In genomic region chr16:85521737-85522042, GRCh38 we compare ENCODE assay signal across 20 cellular contexts.
A peak's percentile ranks its signal among the peaks of the same experiment; 100 is the strongest.
DNase-seq lines count a peak whose midpoint lies in the region; ATAC-seq and TF ChIP-seq lines count a peak whose summit lies in the region.
"Had no signal": no experiment of that assay in that cellular context is flagged by ENCODE, and none has a peak within 500 bp of the region (broad histone marks: within the 10 kb centered on the region; RNA-seq: fewer than 3 reads in every experiment).

No MANE protein-coding gene starts in this region.

- no TSS peak for BruUV-seq in Caco-2 (replicated peaks; lab: Mats Ljungman, UMichigan)

- peaks cover 69% of the 10 kb centered on the region for H3K4me1 ChIP-seq in Caco-2
- peaks cover 62% of the 10 kb centered on the region for H3K4me1 ChIP-seq in body of pancreas
- H3K4me1 ChIP-seq: SJSA1 had no signal

- intact Hi-C loops in Caco-2 (cut with micrococcal nuclease; ENCODE audit: unreplicated experiment) = loop anchor here (1.0 to 2.0 kb wide), 3 partner anchors 32 to 89 kb away; no protein-coding TSS in a partner anchor
- intact Hi-C loops in body of pancreas (cut with DNase I) = no loop called here

- H3K4me3 Mint-ChIP-seq in Caco-2 (ENCODE audit: unreplicated experiment) = peak overlapping the region; percentile 57
- H3K4me3 Mint-ChIP-seq in activated naive CD4-positive, alpha-beta T cell treated with anti-CD3 and anti-CD28 coated beads, Interleukin-2, amount 10 ng/mL, durations not matched to agents 7 days and 5 days = no peak overlapping the region
- H3K4me3 Mint-ChIP-seq: activated B cell treated with CpG ODN at 0.5 μM for 24 hours; activated CD8-positive, alpha-beta T cell treated with anti-CD3 and anti-CD28 coated beads for 36 hours; activated naive CD4-positive, alpha-beta T cell treated with anti-CD3 and anti-CD28 coated beads, Interleukin-2, amount 50 U/mL, for 24 hours; activated T-cell treated with anti-CD3 and anti-CD28 coated beads, Interleukin-2, amount 50 U/mL, for 24 hours had no signal

- H3K4me1 Mint-ChIP-seq in Caco-2 (ENCODE audit: low read depth, unreplicated experiment) = peaks cover 44% of the 10 kb centered on the region
- H3K4me1 Mint-ChIP-seq in activated naive CD4-positive, alpha-beta T cell treated with anti-CD3 and anti-CD28 coated beads, Interleukin-2, amount 10 ng/mL, durations not matched to agents 7 days and 5 days = no peaks in the 10 kb centered on the region
- H3K4me1 Mint-ChIP-seq: activated B cell treated with CpG ODN at 0.5 μM for 24 hours; activated naive CD4-positive, alpha-beta T cell treated with anti-CD3 and anti-CD28 coated beads, Interleukin-2, amount 50 U/mL, for 24 hours had no signal

- WGBS in body of pancreas, 2 donors = 75 to 83% methylated on average over 11 to 12 of the region's 12 CpGs

- peaks cover 23% of the 10 kb centered on the region for H3K36me3 Mint-ChIP-seq in Caco-2 (ENCODE audit: insufficient read depth, unreplicated experiment)
- H3K36me3 Mint-ChIP-seq in activated naive CD4-positive, alpha-beta T cell treated with anti-CD3 and anti-CD28 coated beads, Interleukin-2, amount 10 ng/mL, durations not matched to agents 7 days and 5 days = no peaks in the 10 kb centered on the region
- H3K36me3 Mint-ChIP-seq: activated naive CD4-positive, alpha-beta T cell treated with anti-CD3 and anti-CD28 coated beads, Interleukin-2, amount 50 U/mL, for 24 hours had no signal

- no peak for TF ChIP-seq CTCF in Caco-2 (IDR thresholded peaks at IDR 0.05; ENCODE audit: insufficient read depth in 1 of 2, low read depth in 1 of 2, low read length in 1 of 2, severe bottlenecking in 1 of 2, unreplicated experiment in 1 of 2)
- TF ChIP-seq CTCF in body of pancreas (IDR thresholded peaks at IDR 0.05) = no peak
- no peak for TF ChIP-seq CTCF in retinal pigment epithelial cell (conservative IDR thresholded peaks at IDR 0.05; ENCODE audit: low read depth, low read length)
- no peak for TF ChIP-seq CTCF in WERI-Rb-1 (IDR thresholded peaks at IDR 0.05; ENCODE audit: low read depth, low read length)

- POLR2A ChIA-PET in Caco-2 (lab: Charles Lee) = interaction anchor here (1.0 kb wide), 1 partner anchor 90 kb away, joined by 3 read pairs; no protein-coding TSS in a partner anchor

- ATAC-seq in body of pancreas = no peak
- ATAC-seq: activated CD8-positive, alpha-beta T cell treated with anti-CD3 and anti-CD28 coated beads for 36 hours had no signal

- peak overlapping the region; percentile 89 for H3K27ac Mint-ChIP-seq in Caco-2 (ENCODE audit: unreplicated experiment)
- no peak overlapping the region for H3K27ac Mint-ChIP-seq in activated naive CD4-positive, alpha-beta T cell treated with anti-CD3 and anti-CD28 coated beads, Interleukin-2, amount 10 ng/mL, durations not matched to agents 7 days and 5 days
- H3K27ac Mint-ChIP-seq: activated B cell treated with CpG ODN at 0.5 μM for 24 hours; activated CD8-positive, alpha-beta T cell treated with anti-CD3 and anti-CD28 coated beads for 36 hours; activated naive CD4-positive, alpha-beta T cell treated with anti-CD3 and anti-CD28 coated beads, Interleukin-2, amount 50 U/mL, for 24 hours; activated T-cell treated with anti-CD3 and anti-CD28 coated beads, Interleukin-2, amount 50 U/mL, for 24 hours had no signal

- H3K4me3 ChIP-seq in Caco-2 (ENCODE audit: low read depth, low read length) (no peak overlapping the region), body of pancreas (no peak overlapping the region), retinal pigment epithelial cell (ENCODE audit: low read length) (no peak overlapping the region), WERI-Rb-1 (ENCODE audit: low read depth, low read length) (no peak overlapping the region)
- H3K4me3 ChIP-seq: MG63, SJSA1 had no signal

- no peak for TF ChIP-seq POLR2A in body of pancreas (IDR thresholded peaks at IDR 0.05)

- CTCF ChIA-PET in Caco-2 (lab: Charles Lee) = interaction anchor here (1.0 to 2.3 kb wide), 3 partner anchors 14 to 31 kb away, joined by 3 to 10 read pairs (median 3); no protein-coding TSS in a partner anchor
- CTCF ChIA-PET in activated naive CD4-positive, alpha-beta T cell treated with anti-CD3 and anti-CD28 coated beads, Interleukin-2, amount 10 ng/mL, durations not matched to agents 7 days and 5 days (lab: Charles Lee) = no interaction called here

- no peaks in the 10 kb centered on the region for H3K27me3 Mint-ChIP-seq in Caco-2 (ENCODE audit: insufficient read depth, unreplicated experiment)
- no peaks in the 10 kb centered on the region for H3K27me3 Mint-ChIP-seq in activated naive CD4-positive, alpha-beta T cell treated with anti-CD3 and anti-CD28 coated beads, Interleukin-2, amount 10 ng/mL, durations not matched to agents 7 days and 5 days
- H3K27me3 Mint-ChIP-seq: activated CD8-positive, alpha-beta T cell treated with anti-CD3 and anti-CD28 coated beads for 36 hours; activated naive CD4-positive, alpha-beta T cell treated with anti-CD3 and anti-CD28 coated beads, Interleukin-2, amount 50 U/mL, for 24 hours; activated T-cell treated with anti-CD3 and anti-CD28 coated beads, Interleukin-2, amount 50 U/mL, for 24 hours had no signal

- H3K9me3 ChIP-seq in Caco-2 (no peaks in the 10 kb centered on the region), body of pancreas (no peaks in the 10 kb centered on the region), WERI-Rb-1 (ENCODE audit: severe bottlenecking) (no peaks in the 10 kb centered on the region)
- H3K9me3 ChIP-seq: MG63, neutrophil, SJSA1 had no signal

- H3K27me3 ChIP-seq in Caco-2 (replicated peaks; ENCODE audit: control insufficient read depth, insufficient read depth, low read length) = no peaks in the 10 kb centered on the region
- no peaks in the 10 kb centered on the region for H3K27me3 ChIP-seq in body of pancreas
- H3K27me3 ChIP-seq in WERI-Rb-1 (ENCODE audit: insufficient read depth, low read depth, severe bottlenecking) = no peaks in the 10 kb centered on the region
- H3K27me3 ChIP-seq: MG63, neutrophil, SJSA1 had no signal

- H3K27ac ChIP-seq in body of pancreas (peak overlapping the region; percentile 67 to 81 (median 74)), WERI-Rb-1 (no peak overlapping the region)
- H3K27ac ChIP-seq: HL-60, neutrophil, SJSA1 had no signal

- H3K36me3 ChIP-seq in Caco-2 (ENCODE audit: control insufficient read depth, insufficient read depth, low read length) (no peaks in the 10 kb centered on the region), body of pancreas (replicated peaks in 1 of 2; ENCODE audit: insufficient read depth in 1 of 2, low read depth in 2 of 2) (no peaks in the 10 kb centered on the region), WERI-Rb-1 (no peaks in the 10 kb centered on the region)
- H3K36me3 ChIP-seq: MG63, neutrophil, SJSA1 had no signal

- H3K9me3 Mint-ChIP-seq in Caco-2 (ENCODE audit: unreplicated experiment) = peaks cover 14% of the 10 kb centered on the region
- peaks cover 2% of the 10 kb centered on the region for H3K9me3 Mint-ChIP-seq in activated naive CD4-positive, alpha-beta T cell treated with anti-CD3 and anti-CD28 coated beads, Interleukin-2, amount 10 ng/mL, durations not matched to agents 7 days and 5 days
- H3K9me3 Mint-ChIP-seq: activated B cell treated with CpG ODN at 0.5 μM for 24 hours; activated naive CD4-positive, alpha-beta T cell treated with anti-CD3 and anti-CD28 coated beads, Interleukin-2, amount 50 U/mL, for 24 hours had no signal

- DNase-seq in Caco-2 (no peak), NCI-H1105 (lab: John Stamatoyannopoulos, UW) (peak; percentile 40), body of pancreas (no peak), retinal pigment epithelial cell (ENCODE audit: low read depth) (peak; percentile 31), hippocampal formation (lab: John Stamatoyannopoulos, UW) (no peak), WERI-Rb-1 (no peak)
- DNase-seq in activated naive CD4-positive, alpha-beta T cell treated with anti-CD3 and anti-CD28 coated beads, Interleukin-2, amount 10 ng/mL, durations not matched to agents 7 days and 5 days = no peak
- DNase-seq: activated B cell treated with CpG ODN at 0.5 μM for 24 hours; activated CD8-positive, alpha-beta T cell treated with anti-CD3 and anti-CD28 coated beads for 36 hours; activated T-cell treated with anti-CD3 and anti-CD28 coated beads, Interleukin-2, amount 50 U/mL, for 24 hours; AML-193; MG63; NCI-H1694 treated with DMSO at 0.1 percent for 48 hours; NCI-H510A; retina; T-helper 2 cell had no signal

Comparison
In these comparisons a context has a peak if more than half of its experiments do, and no peak if none do; other contexts are left out.
1. DNase-seq: peak in NCI-H1105 (single experiment) and retinal pigment epithelial cell (single experiment); none in Caco-2 (0 of 2), body of pancreas (0 of 4), hippocampal formation (0 of 2), activated naive CD4-positive, alpha-beta T cell treated with anti-CD3 and anti-CD28 coated beads, Interleukin-2, amount 10 ng/mL, durations not matched to agents 7 days and 5 days (single experiment) and WERI-Rb-1 (single experiment).